ENCODE assay signal across 21 cellular contexts in genomic region chr1:41284121-41284520, GRCh38. TPM values are rescaled to one million over a fixed set of nuclear protein-coding genes. Genes with fewer than 3 reads are reported as not detected.
A peak's percentile ranks its signal among the peaks of the same experiment; 100 is the strongest.
DNase-seq lines count a peak whose midpoint lies in the region; TF ChIP-seq lines count a peak whose summit lies in the region.
"Had no signal": no experiment of that assay in that cellular context is flagged by ENCODE, and none has a peak within 500 bp of the region (broad histone marks: within the 10 kb centered on the region; RNA-seq: fewer than 3 reads in every experiment).

No MANE protein-coding gene starts in this region.

- no peaks in the 10 kb centered on the region for H3K27me3 ChIP-seq in WERI-Rb-1 (ENCODE audit: insufficient read depth, low read depth, severe bottlenecking)
- no peaks in the 10 kb centered on the region for H3K27me3 ChIP-seq in thyroid gland
- H3K27me3 ChIP-seq: BE2C, BLaER1 had no signal

- peaks cover 26 to 27% of the 10 kb centered on the region in 2 donors for H3K4me1 ChIP-seq in thyroid gland
- H3K4me1 ChIP-seq: BE2C had no signal

- intact Hi-C loops in thyroid gland (cut with DNase I) = no loop called here

- H3K4me3 ChIP-seq in WERI-Rb-1 (ENCODE audit: low read depth, low read length) (no peak overlapping the region), thyroid gland (replicated peaks in 1 of 3) (no peak overlapping the region)
- H3K4me3 ChIP-seq: BLaER1, GM12878 had no signal

- no peak for TF ChIP-seq CTCF in WERI-Rb-1 (IDR thresholded peaks at IDR 0.05; ENCODE audit: low read depth, low read length)
- no peak for TF ChIP-seq CTCF in thyroid gland (IDR thresholded peaks at IDR 0.05)

- 50 to 59% methylated on average over 2 of the region's 2 CpGs for WGBS in thyroid gland, 2 donors

- no peaks in the 10 kb centered on the region for H3K36me3 ChIP-seq in WERI-Rb-1
- no peaks in the 10 kb centered on the region for H3K36me3 ChIP-seq in thyroid gland
- H3K36me3 ChIP-seq: BE2C, BLaER1 had no signal

- no peak for TF ChIP-seq POLR2A in thyroid gland (IDR thresholded peaks at IDR 0.05)

- H3K9me3 ChIP-seq in WERI-Rb-1 (ENCODE audit: severe bottlenecking) (no peaks in the 10 kb centered on the region), thyroid gland (no peaks in the 10 kb centered on the region)
- H3K9me3 ChIP-seq: BE2C, BLaER1 had no signal

- H3K27ac ChIP-seq in WERI-Rb-1 (peak overlapping the region; percentile 58), thyroid gland (no peak overlapping the region)
- H3K27ac ChIP-seq: BLaER1 had no signal

- DNase-seq in WERI-Rb-1 (no peak), dermis blood vessel endothelial cell (peak; percentile 15), thyroid gland (peak; percentile 21 to 41), activated T-cell treated with anti-CD3 and anti-CD28 coated beads for 4 hours (no peak), NCI-H1092 (lab: John Stamatoyannopoulos, UW) (no peak)
- DNase-seq: 8988T; ACHN; BE2C; C1 segment of cervical spinal cord; CD4-positive, alpha-beta memory T cell; CD4-positive, CD25-positive, alpha-beta regulatory T cell; CD8-positive, alpha-beta memory T cell; COR-L47; DMS153; DMS53; DMS79; DND-41; EL; GDM1 had no signal

RNA-seq across cellular contexts. Expression of gene SCMH1, which starts 42.0 kb away (rescaled TPM):
- total RNA-seq in dermis blood vessel endothelial cell = 14.8 and 16.0 TPM in 2 replicates
- 10 to 100 TPM; 30.6 to 93.0 (median 47.5) TPM for total RNA-seq in thyroid gland

Comparison
In these comparisons a context has a peak if more than half of its experiments do, and no peak if none do; other contexts are left out.
1. DNase-seq: peak in dermis blood vessel endothelial cell (single experiment) and thyroid gland (2 of 2); none in WERI-Rb-1 (single experiment), activated T-cell treated with anti-CD3 and anti-CD28 coated beads for 4 hours (single experiment) and NCI-H1092 (single experiment).